ENCODE assay signal across 17 cellular contexts in genomic region chr20:58025233-58025632, GRCh38.
"Had no signal": no experiment of that assay in that cellular context is flagged by ENCODE, and none has a peak within 500 bp of the region (broad histone marks: within the 10 kb centered on the region; RNA-seq: fewer than 3 reads in every experiment).

No MANE protein-coding gene starts in this region.

- H3K27me3 ChIP-seq: ascending aorta, sigmoid colon, thyroid gland had no signal

- H3K4me3 ChIP-seq: ascending aorta, dorsolateral prefrontal cortex, sigmoid colon, thyroid gland had no signal

- H3K4me3 Mint-ChIP-seq: activated naive CD4-positive, alpha-beta T cell treated with anti-CD3 and anti-CD28 coated beads, Interleukin-2, amount 10 ng/mL, durations not matched to agents 7 days and 5 days; activated T-helper 17 cell treated with anti-CD3 and anti-CD28 coated beads, Interleukin-2, amount 50 U/mL, for 72 hours; nephron; stimulated activated naive B cell treated with anti-CD40 and anti-IgM and Interleukin-4, amounts not matched to agents 10 μg/mL and 1 μg/mL and 100 μg/mL, for 72 hours had no signal

- H3K4me1 Mint-ChIP-seq: activated naive CD4-positive, alpha-beta T cell treated with anti-CD3 and anti-CD28 coated beads, Interleukin-2, amount 10 ng/mL, durations not matched to agents 7 days and 5 days; activated T-helper 17 cell treated with anti-CD3 and anti-CD28 coated beads, Interleukin-2, amount 50 U/mL, for 72 hours had no signal

- H3K27ac ChIP-seq: ascending aorta, dorsolateral prefrontal cortex, sigmoid colon, thyroid gland had no signal

- FAIRE-seq: bronchial epithelial cell had no signal

- H3K36me3 ChIP-seq: ascending aorta, sigmoid colon, thyroid gland had no signal

- H3K9me3 Mint-ChIP-seq: activated naive CD4-positive, alpha-beta T cell treated with anti-CD3 and anti-CD28 coated beads, Interleukin-2, amount 10 ng/mL, durations not matched to agents 7 days and 5 days; activated T-helper 17 cell treated with anti-CD3 and anti-CD28 coated beads, Interleukin-2, amount 50 U/mL, for 72 hours; nephron; stimulated activated naive B cell treated with anti-CD40 and anti-IgM and Interleukin-4, amounts not matched to agents 10 μg/mL and 1 μg/mL and 100 μg/mL, for 72 hours had no signal

- H3K9me3 ChIP-seq: ascending aorta, sigmoid colon, thyroid gland had no signal

- H3K36me3 Mint-ChIP-seq: activated naive CD4-positive, alpha-beta T cell treated with anti-CD3 and anti-CD28 coated beads, Interleukin-2, amount 10 ng/mL, durations not matched to agents 7 days and 5 days; stimulated activated naive B cell treated with anti-CD40 and anti-IgM and Interleukin-4, amounts not matched to agents 10 μg/mL and 1 μg/mL and 100 μg/mL, for 72 hours had no signal

- ATAC-seq: activated CD4-positive, CD25-positive, alpha-beta regulatory T cell treated with anti-CD3 and anti-CD28 coated beads, Interleukin-2, amount 50 U/mL, for 24 hours; activated T-helper 17 cell treated with anti-CD3 and anti-CD28 coated beads, Interleukin-2, amount 50 U/mL, for 72 hours; stimulated activated naive B cell treated with anti-CD40 and anti-IgM and Interleukin-4, amounts not matched to agents 10 μg/mL and 1 μg/mL and 100 μg/mL, for 72 hours had no signal

- H3K27ac Mint-ChIP-seq: activated naive CD4-positive, alpha-beta T cell treated with anti-CD3 and anti-CD28 coated beads, Interleukin-2, amount 10 ng/mL, durations not matched to agents 7 days and 5 days; activated T-helper 17 cell treated with anti-CD3 and anti-CD28 coated beads, Interleukin-2, amount 50 U/mL, for 72 hours; nephron; stimulated activated naive B cell treated with anti-CD40 and anti-IgM and Interleukin-4, amounts not matched to agents 10 μg/mL and 1 μg/mL and 100 μg/mL, for 72 hours had no signal

- DNase-seq: activated CD4-positive, alpha-beta T cell treated with anti-CD3 and anti-CD28 coated beads, Interleukin-2, amount 50 U/mL, for 1 hour; activated naive CD4-positive, alpha-beta T cell treated with anti-CD3 and anti-CD28 coated beads, Interleukin-2, amount 10 ng/mL, durations not matched to agents 7 days and 5 days; activated T-cell treated with anti-CD3 and anti-CD28 coated beads for 4 hours; dorsolateral prefrontal cortex; erythroblast; hippocampal formation; mesendoderm; occipital lobe; sigmoid colon; stimulated activated CD4-positive, alpha-beta T cell treated with anti-CD3 and anti-CD28 coated beads, Interleukin-2, amount 100 ng/mL, for 48 hours; stimulated activated naive B cell treated with anti-CD40 and anti-IgM and Interleukin-4, amounts not matched to agents 10 μg/mL and 1 μg/mL and 100 μg/mL, for 72 hours; thyroid gland had no signal
